ENCODE assay signal across 8 cellular contexts in genomic region chrX:72620550-72621145, GRCh38. TPM values are rescaled to one million over a fixed set of nuclear protein-coding genes. Genes with fewer than 3 reads are reported as not detected.
DNase-seq lines count a peak whose midpoint lies in the region; TF ChIP-seq lines count a peak whose summit lies in the region.

No MANE protein-coding gene starts in this region.

- no peak overlapping the region for H3K4me3 ChIP-seq in fibroblast of the aortic adventitia (ENCODE audit: low read depth, low read length)

- POLR2A ChIA-PET in HEK293T (lab: Yijun Ruan, JAX), result interaction anchor here (0.7 kb wide), 1 partner anchor 8 kb away, joined by 3 read pairs; no protein-coding TSS in a partner anchor

- no peak for TF ChIP-seq CTCF in fibroblast of the aortic adventitia (IDR thresholded peaks at IDR 0.05; ENCODE audit: insufficient read depth, low read length)

- DNase-seq in HEK293T (ENCODE audit: extremely low spot score) (peak; percentile 46), fibroblast of the aortic adventitia (ENCODE audit: low read depth) (peak; percentile 75), globus pallidus (ENCODE audit: low spot score) (no peak), HuH-7 (ENCODE audit: low spot score) (no peak), NCI-H526 (lab: John Stamatoyannopoulos, UW) (no peak), NCI-H146 treated with DMSO at 0.1 percent for 48 hours (lab: John Stamatoyannopoulos, UW; ENCODE audit: unreplicated experiment) (no peak)
- DNase-seq in activated CD4-positive, CD25-positive, alpha-beta regulatory T cell treated with anti-CD3 and anti-CD28 coated beads, Interleukin-2, amount 50 U/mL, for 16 hours (ENCODE audit: low read depth, low spot score), result peak; percentile 4
- peak; percentile 11 for DNase-seq in stimulated activated CD4-positive, alpha-beta T cell treated with anti-CD3 and anti-CD28 coated beads, Interleukin-4, amount 100 ng/mL, for 1 hour

- CTCF ChIA-PET in HEK293T (lab: Yijun Ruan, JAX), result no interaction called here

TF ChIP-seq in HEK293T, 16 proteins besides CTCF, POLR2A, EP300 and RAD21:
- TF ChIP-seq PKNOX1 (IDR thresholded peaks at IDR 0.05) (no peak), L3MBTL2 (conservative IDR thresholded peaks at IDR 0.05) (no peak), HDGF (IDR thresholded peaks at IDR 0.05; ENCODE audit: borderline replicate concordance) (no peak), SUZ12 (IDR thresholded peaks at IDR 0.05) (no peak), LEF1 (IDR thresholded peaks at IDR 0.05; ENCODE audit: borderline replicate concordance) (no peak), ELF4 (IDR thresholded peaks at IDR 0.05) (no peak), ARNT (IDR thresholded peaks at IDR 0.05) (no peak), CTBP1 (IDR thresholded peaks at IDR 0.05; ENCODE audit: borderline replicate concordance) (no peak), SP1 (IDR thresholded peaks at IDR 0.05) (no peak), FOXA1 (IDR thresholded peaks at IDR 0.05) (no peak), FOXM1 (IDR thresholded peaks at IDR 0.05; ENCODE audit: borderline replicate concordance) (no peak), TARDBP (IDR thresholded peaks at IDR 0.05) (no peak), FOXK2 (IDR thresholded peaks at IDR 0.05) (no peak), ZNF384 (IDR thresholded peaks at IDR 0.05) (no peak), BHLHE40 (IDR thresholded peaks at IDR 0.05; ENCODE audit: borderline replicate concordance) (no peak), NFRKB (IDR thresholded peaks at IDR 0.05) (no peak)
TF ChIP-seq in HEK293T: peak in this region for 0.

RNA-seq across cellular contexts. Expression of gene HDAC8, which starts 48.0 kb away (rescaled TPM):
- total RNA-seq in fibroblast of the aortic adventitia (ENCODE audit: low replicate concordance), result 18.9 and 20.1 TPM in 2 replicates

Comparison
In these comparisons a context has a peak if more than half of its experiments do, and no peak if none do; other contexts are left out.
1. DNase-seq: peak in HEK293T (single experiment), activated CD4-positive, CD25-positive, alpha-beta regulatory T cell treated with anti-CD3 and anti-CD28 coated beads, Interleukin-2, amount 50 U/mL, for 16 hours (single experiment), fibroblast of the aortic adventitia (single experiment) and stimulated activated CD4-positive, alpha-beta T cell treated with anti-CD3 and anti-CD28 coated beads, Interleukin-4, amount 100 ng/mL, for 1 hour (single experiment); none in globus pallidus (single experiment), HuH-7 (single experiment), NCI-H526 (0 of 2) and NCI-H146 treated with DMSO at 0.1 percent for 48 hours (single experiment).